ENCODE assay signal across 10 cellular contexts in the genomic region with DNA sequence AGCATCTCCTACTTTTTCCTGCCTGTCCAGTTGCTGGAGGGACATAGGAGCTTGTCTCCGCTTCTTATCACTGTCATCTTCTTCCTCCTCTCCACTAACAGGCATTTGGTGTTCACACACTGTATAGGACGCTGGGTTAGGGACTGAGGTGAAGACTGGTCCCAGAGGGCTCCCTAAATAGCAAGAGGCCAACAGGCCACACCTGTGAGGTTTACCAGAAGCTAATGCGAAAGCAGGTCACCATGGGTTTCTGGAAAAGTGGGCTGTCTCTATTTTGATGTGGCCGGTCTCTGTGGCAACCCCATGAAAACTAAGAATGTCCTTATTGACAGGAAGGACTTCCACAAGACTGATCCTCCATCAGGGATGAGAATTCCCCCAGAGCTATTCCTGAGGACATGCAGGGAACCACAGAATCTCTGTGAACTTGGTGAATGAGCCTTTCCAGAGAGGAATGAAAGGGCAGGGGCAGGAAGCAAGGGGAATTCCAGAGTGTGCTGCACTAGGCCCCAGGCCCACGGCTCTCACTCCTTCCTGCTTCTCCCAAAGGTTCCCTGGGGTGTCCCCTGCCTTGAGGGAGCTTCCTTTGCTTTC.
DNase-seq lines count a peak whose midpoint lies in the region; ATAC-seq and TF ChIP-seq lines count a peak whose summit lies in the region.
"Had no signal": no experiment of that assay in that cellular context is flagged by ENCODE, and none has a peak within 500 bp of the region (broad histone marks: within the 10 kb centered on the region; RNA-seq: fewer than 3 reads in every experiment).

No MANE protein-coding gene starts in this region.

- peaks cover 42% of the 10 kb centered on the region for H3K4me1 Mint-ChIP-seq in activated naive CD4-positive, alpha-beta T cell treated with anti-CD3 and anti-CD28 coated beads, Interleukin-2, amount 50 U/mL, for 24 hours
- peaks cover 23 to 27% of the 10 kb centered on the region in 2 experiments for H3K4me1 Mint-ChIP-seq in H9

- no peak overlapping the region for H3K18ac ChIP-seq in H9 (ENCODE audit: insufficient read length, low read depth, low read length)

- no peaks in the 10 kb centered on the region for H4K20me1 ChIP-seq in PC-3 (ENCODE audit: low read length)
- no peaks in the 10 kb centered on the region for H4K20me1 ChIP-seq in H9 (ENCODE audit: control insufficient read depth, insufficient read depth, insufficient read length)

- POLR2A ChIA-PET in PC-3 (lab: Charles Lee; ENCODE audit: unreplicated experiment) = no interaction called here
- POLR2A ChIA-PET in RWPE1 (lab: Yijun Ruan, JAX; ENCODE audit: low non-redundant PET) = no interaction called here

- H3K4me3 ChIP-seq in PC-3 (ENCODE audit: low read length) = no peak overlapping the region
- H3K4me3 ChIP-seq: ovary had no signal

- intact Hi-C loops in PC-3 (cut with micrococcal nuclease) = loop anchor here (5.0 to 10.0 kb wide), 3 partner anchors 213 to 795 kb away; no protein-coding TSS in a partner anchor

- H3K79me1 ChIP-seq in H9 (ENCODE audit: insufficient read depth, low read depth, low read length, poor library complexity, severe bottlenecking) = no peaks in the 10 kb centered on the region

- H3K56ac ChIP-seq in H9 (ENCODE audit: insufficient read length, low read depth, low read length) = no peak overlapping the region

- H3K23me2 ChIP-seq in H9 (ENCODE audit: insufficient read length, low read depth, low read length, poor library complexity, severe bottlenecking) = no peaks in the 10 kb centered on the region

- H3K23ac ChIP-seq in H9 (ENCODE audit: insufficient read length, low read depth, low read length) = no peak overlapping the region

- ATAC-seq in HG02943 (IDR thresholded peaks at IDR 0.05; ENCODE audit: low read depth, unreplicated experiment) = peak; percentile 28
- ATAC-seq in PC-3 = no peak

- H3K9me3 ChIP-seq in PC-3 (ENCODE audit: low read length) = no peaks in the 10 kb centered on the region
- H3K9me3 ChIP-seq in H9 (ENCODE audit: control insufficient read depth, low read depth, low read length) = no peaks in the 10 kb centered on the region
- H3K9me3 ChIP-seq: ovary had no signal

- WGBS in H9 (ENCODE audit: extremely low coverage, insufficient read length, low lambda C conversion rate) = no CpG with 5 or more reads among the region's 5 CpGs

- H3K36me3 ChIP-seq in PC-3 (ENCODE audit: low read depth, low read length) = peaks cover 45% of the 10 kb centered on the region; the same call in 1 of the 2 replicates
- H3K36me3 ChIP-seq: ovary had no signal

- peaks cover 76% of the 10 kb centered on the region for H3K79me2 ChIP-seq in PC-3 (ENCODE audit: low read length)
- no peaks in the 10 kb centered on the region for H3K79me2 ChIP-seq in H9 (ENCODE audit: insufficient read depth, low read length)

- H3T11ph ChIP-seq in H9 (ENCODE audit: low read length) = no peak overlapping the region

- H3K4ac ChIP-seq in H9 (ENCODE audit: low read depth, low read length) = no peak overlapping the region

- no peak for TF ChIP-seq CTCF in PC-3 (conservative IDR thresholded peaks at IDR 0.05; ENCODE audit: low read depth, low read length)
- TF ChIP-seq CTCF in RWPE1 (conservative IDR thresholded peaks at IDR 0.05; ENCODE audit: low read depth) = no peak
- TF ChIP-seq CTCF in H9 (conservative IDR thresholded peaks at IDR 0.05) = no peak

- H3K36me3 Mint-ChIP-seq in activated naive CD4-positive, alpha-beta T cell treated with anti-CD3 and anti-CD28 coated beads, Interleukin-2, amount 50 U/mL, for 24 hours = no peaks in the 10 kb centered on the region
- no peaks in the 10 kb centered on the region for H3K36me3 Mint-ChIP-seq in H9 (ENCODE audit: insufficient read depth in 1 of 3, low read depth in 3 of 3)

- 0 out of 2 replicates have a peak overlapping the region, but pooled peaks have one; percentile 0 for H3K27ac ChIP-seq in PC-3 (ENCODE audit: low read length)
- no peak overlapping the region for H3K27ac ChIP-seq in RWPE1
- no peak overlapping the region for H3K27ac ChIP-seq in H9 (ENCODE audit: insufficient read length, low read depth, low read length)
- H3K27ac ChIP-seq: ovary had no signal

- no peak for DNase-seq in activated naive CD4-positive, alpha-beta T cell treated with Interleukin-2 at 50 U/mL for 16 hours
- DNase-seq in PC-3 = no peak
- no peak for DNase-seq in RWPE1 (ENCODE audit: low spot score)
- no peak for DNase-seq in H9
- no peak for DNase-seq in NCI-H510A (lab: John Stamatoyannopoulos, UW)
- no peak for DNase-seq in AG20443 (ENCODE audit: low spot score)
- DNase-seq: ovary, RPMI8226 had no signal

- no peak overlapping the region for H3K14ac ChIP-seq in H9 (ENCODE audit: insufficient read depth, low read length)

- BruUV-seq in PC-3 (replicated peaks; lab: Mats Ljungman, UMichigan) = no TSS peak

- H3K4me3 Mint-ChIP-seq in activated naive CD4-positive, alpha-beta T cell treated with anti-CD3 and anti-CD28 coated beads, Interleukin-2, amount 50 U/mL, for 24 hours = no peak overlapping the region
- H3K4me3 Mint-ChIP-seq in H9 = no peak overlapping the region

- H3K27ac Mint-ChIP-seq in activated naive CD4-positive, alpha-beta T cell treated with anti-CD3 and anti-CD28 coated beads, Interleukin-2, amount 50 U/mL, for 24 hours = peak overlapping the region; percentile 11
- H3K27ac Mint-ChIP-seq in H9 = no peak overlapping the region

- H2BK120ac ChIP-seq in H9 (ENCODE audit: low read depth, low read length, poor library complexity, severe bottlenecking) = no peak overlapping the region

- H2AK5ac ChIP-seq in H9 (ENCODE audit: insufficient read length, low read length) = no peak overlapping the region

- H4K5ac ChIP-seq in H9 (ENCODE audit: insufficient read length, low read depth, low read length) = no peak overlapping the region

- H4K91ac ChIP-seq in H9 (ENCODE audit: insufficient read length, low read depth, low read length) = no peak overlapping the region

- H3K9me2 ChIP-seq in PC-3 (replicated peaks; ENCODE audit: low read length) = no peaks in the 10 kb centered on the region

- H3K4me2 ChIP-seq in PC-3 (ENCODE audit: low read length) = no peak overlapping the region
- no peak overlapping the region for H3K4me2 ChIP-seq in H9 (ENCODE audit: insufficient read depth, insufficient read length, low read length)

- H3K9me3 Mint-ChIP-seq in activated naive CD4-positive, alpha-beta T cell treated with anti-CD3 and anti-CD28 coated beads, Interleukin-2, amount 50 U/mL, for 24 hours = no peaks in the 10 kb centered on the region
- no peaks in the 10 kb centered on the region for H3K9me3 Mint-ChIP-seq in H9

- no peaks in the 10 kb centered on the region for H3K27me3 Mint-ChIP-seq in activated naive CD4-positive, alpha-beta T cell treated with anti-CD3 and anti-CD28 coated beads, Interleukin-2, amount 50 U/mL, for 24 hours
- H3K27me3 Mint-ChIP-seq in H9 (ENCODE audit: low read depth) = no peaks in the 10 kb centered on the region

- H2BK12ac ChIP-seq in H9 (ENCODE audit: insufficient read length, low read depth, low read length) = no peak overlapping the region

- H2AFZ ChIP-seq in PC-3 (ENCODE audit: low read length) (no peak overlapping the region), H9 (ENCODE audit: low read length) (no peak overlapping the region)

- H3K27me3 ChIP-seq in PC-3 (ENCODE audit: low read length) (no peaks in the 10 kb centered on the region), H9 (ENCODE audit: insufficient read depth, low read length) (no peaks in the 10 kb centered on the region)
- H3K27me3 ChIP-seq: ovary had no signal

- peaks cover 32% of the 10 kb centered on the region for H3F3A ChIP-seq in PC-3 (ENCODE audit: low read length, unreplicated experiment)

- CTCF ChIA-PET in PC-3 (lab: Charles Lee) = no interaction called here
- CTCF ChIA-PET in RWPE1 (lab: Yijun Ruan, JAX) = no interaction called here

- H2BK20ac ChIP-seq in H9 (ENCODE audit: low read depth, low read length, poor library complexity, severe bottlenecking) = no peak overlapping the region

- H3K4me1 ChIP-seq in PC-3 (ENCODE audit: insufficient read depth, low read length) = peaks cover 60% of the 10 kb centered on the region
- H3K4me1 ChIP-seq in H9 (ENCODE audit: insufficient read depth, low read length) = peaks cover 13% of the 10 kb centered on the region

- H2BK15ac ChIP-seq in H9 (ENCODE audit: low read depth, low read length) = no peak overlapping the region

- no peak overlapping the region for H3K9ac ChIP-seq in PC-3 (ENCODE audit: low read length)
- H3K9ac ChIP-seq in H9 (ENCODE audit: extremely low read depth, insufficient read length, low read length) = no peak overlapping the region

- H2BK5ac ChIP-seq in H9 (ENCODE audit: insufficient read length, low read length) = no peak overlapping the region

- no peak overlapping the region for H4K8ac ChIP-seq in H9 (replicated peaks; ENCODE audit: insufficient read length, low read depth, low read length)
